In genomic region chr9:71911061-71911907, GRCh38 we compare ENCODE assay signal across 8 cellular contexts. TPM values are rescaled to one million over a fixed set of nuclear protein-coding genes. Genes with fewer than 3 reads are reported as not detected.
DNase-seq lines count a peak whose midpoint lies in the region; ATAC-seq lines count a peak whose summit lies in the region.

Gene ABHD17B, minus strand, starts transcription at chr9:71911193. Its CDS starts 36,113 bp downstream, at chr9:71875080.
Gene C9orf85, plus strand, starts transcription at chr9:71911639. Its CDS starts 96 bp downstream, at chr9:71911735.

- peak within 1 kb of the TSS; percentile 95 for H3K4me2 ChIP-seq in BLaER1

- peak within 1 kb of the TSS; percentile 98 for H3K27ac ChIP-seq in BLaER1

- H4K20me1 ChIP-seq in BLaER1 = peaks cover 87% of the 10 kb centered on the region

- peak within 1 kb of the TSS; percentile 99 for H3K4me3 ChIP-seq in BLaER1

- intact Hi-C loops in left colon (cut with DNase I, micrococcal nuclease) = no loop called here

- ATAC-seq in GM19328 (IDR thresholded peaks at IDR 0.05; ENCODE audit: unreplicated experiment) (peak; percentile 93), HG03520 (IDR thresholded peaks at IDR 0.05; ENCODE audit: unreplicated experiment) (peak; percentile 93), left colon (peak; percentile 92)

- no peaks in the 10 kb centered on the region for H3K27me3 ChIP-seq in BLaER1

- peaks cover 36% of the 10 kb centered on the region for H3K4me1 ChIP-seq in BLaER1

- H3K36me3 ChIP-seq in BLaER1 = peaks cover 4% of the 10 kb centered on the region

- peak; percentile 100 for DNase-seq in NCI-H69 (lab: John Stamatoyannopoulos, UW)
- peak; percentile 95 for DNase-seq in activated CD4-positive, alpha-beta T cell treated with anti-CD3 and anti-CD28 coated beads, Interleukin-2, amount 50 U/mL, for 1 hour
- peak; percentile 93 for DNase-seq in cortex of kidney (lab: John Stamatoyannopoulos, UW)
- peak; percentile 98 to 99 for DNase-seq in left colon
- peak; percentile 98 for DNase-seq in stimulated activated CD4-positive, alpha-beta T cell treated with anti-CD3 and anti-CD28 coated beads, Interleukin-1b, Interleukin-23, amount 100 ng/mL, for 48 hours

- H3K9ac ChIP-seq in BLaER1 = peak within 1 kb of the TSS; percentile 99

- H3K9me3 ChIP-seq in BLaER1 = no peaks in the 10 kb centered on the region

RNA-seq across cellular contexts. Expression of gene ABHD17B, which starts in this region (rescaled TPM):
- 10 to 100 TPM; 28.1 to 33.2 TPM for total RNA-seq in left colon

RNA-seq across cellular contexts. Expression of gene C9orf85, which starts in this region (rescaled TPM):
- 10 to 100 TPM; 13.5 to 16.9 TPM for total RNA-seq in left colon

Comparison
In these comparisons a context has a peak if more than half of its experiments do, and no peak if none do; other contexts are left out.
1. Peak in every context shown above with its lines: DNase-seq, ATAC-seq, H3K4me3 ChIP-seq and H3K27ac ChIP-seq.